Comparison of ENCODE assay signal across 8 cellular contexts in genomic region chr20:32357869-32358631, GRCh38. TPM values are rescaled to one million over a fixed set of nuclear protein-coding genes. Genes with fewer than 3 reads are reported as not detected.
DNase-seq lines count a peak whose midpoint lies in the region; ATAC-seq and TF ChIP-seq lines count a peak whose summit lies in the region.

Gene ASXL1 (plus strand): TSS chr20:32358331. CDS start chr20:32358776, 445 bp downstream.

- peak; percentile 97 for DNase-seq in EH (ENCODE audit: low read depth)
- peak; percentile 93 for DNase-seq in GOT3 (lab: John Stamatoyannopoulos, UW)
- DNase-seq in LoVo (ENCODE audit: low spot score), result peak; percentile 95
- DNase-seq in RWPE2 (ENCODE audit: low spot score), result peak; percentile 100
- DNase-seq in activated T-helper 2 cell treated with anti-CD3 and anti-CD28 coated beads, Interferon-gamma antibody, Interleukin-2, Interleukin-4, amounts not matched to agents 10 μg/mL and 5 μg/mL and 100 μg/mL, durations not matched to agents 14 hours and 24 hours and 36 hours (ENCODE audit: low spot score), result peak; percentile 96
- peak; percentile 92 for DNase-seq in fibroblast of mammary gland (ENCODE audit: low read depth)
- peak; percentile 84 for DNase-seq in natural killer cell
- DNase-seq in stimulated activated naive CD4-positive, alpha-beta T cell treated with Interleukin-2 at 50 U/mL for 16 hours (lab: John Stamatoyannopoulos, UW), result peak; percentile 95

- H3K4me3 ChIP-seq in RWPE2 (ENCODE audit: severe bottlenecking), result peak within 1 kb of the TSS; percentile 96
- peak within 1 kb of the TSS; percentile 64 for H3K4me3 ChIP-seq in fibroblast of mammary gland (ENCODE audit: control insufficient read depth, low read depth, low read length)

- peak within 1 kb of the TSS; percentile 99 for H3K4me3 Mint-ChIP-seq in activated T-helper 2 cell treated with anti-CD3 and anti-CD28 coated beads, Interferon-gamma antibody, Interleukin-2, Interleukin-4, amounts not matched to agents 10 μg/mL and 5 μg/mL and 100 μg/mL, durations not matched to agents 14 hours and 24 hours and 36 hours (ENCODE audit: low read depth)
- peak within 1 kb of the TSS; percentile 97 for H3K4me3 Mint-ChIP-seq in natural killer cell

- H3K4me1 Mint-ChIP-seq in activated T-helper 2 cell treated with anti-CD3 and anti-CD28 coated beads, Interferon-gamma antibody, Interleukin-2, Interleukin-4, amounts not matched to agents 10 μg/mL and 5 μg/mL and 100 μg/mL, durations not matched to agents 14 hours and 24 hours and 36 hours (ENCODE audit: low read depth), result peaks cover 59% of the 10 kb centered on the region
- H3K4me1 Mint-ChIP-seq in natural killer cell, result peaks cover 29 to 46% of the 10 kb centered on the region in 2 donors

- H3K27me3 ChIP-seq in RWPE2 (ENCODE audit: insufficient read depth, poor library complexity, severe bottlenecking), result no peaks in the 10 kb centered on the region

- peak within 1 kb of the TSS; percentile 100 for H3K27ac Mint-ChIP-seq in activated T-helper 2 cell treated with anti-CD3 and anti-CD28 coated beads, Interferon-gamma antibody, Interleukin-2, Interleukin-4, amounts not matched to agents 10 μg/mL and 5 μg/mL and 100 μg/mL, durations not matched to agents 14 hours and 24 hours and 36 hours
- H3K27ac Mint-ChIP-seq in natural killer cell, result peak within 1 kb of the TSS; percentile 94 to 95

- ATAC-seq in RWPE2 (ENCODE audit: low read depth), result peak; percentile 92
- ATAC-seq in natural killer cell, result peak; percentile 91 to 98 (median 95)

- H3K9me3 ChIP-seq in RWPE2 (ENCODE audit: severe bottlenecking), result no peaks in the 10 kb centered on the region

- no peaks in the 10 kb centered on the region for H3K9me3 Mint-ChIP-seq in activated T-helper 2 cell treated with anti-CD3 and anti-CD28 coated beads, Interferon-gamma antibody, Interleukin-2, Interleukin-4, amounts not matched to agents 10 μg/mL and 5 μg/mL and 100 μg/mL, durations not matched to agents 14 hours and 24 hours and 36 hours
- no peaks in the 10 kb centered on the region for H3K9me3 Mint-ChIP-seq in natural killer cell

- H3K36me3 Mint-ChIP-seq in activated T-helper 2 cell treated with anti-CD3 and anti-CD28 coated beads, Interferon-gamma antibody, Interleukin-2, Interleukin-4, amounts not matched to agents 10 μg/mL and 5 μg/mL and 100 μg/mL, durations not matched to agents 14 hours and 24 hours and 36 hours (ENCODE audit: low read depth), result peaks cover 46% of the 10 kb centered on the region
- H3K36me3 Mint-ChIP-seq in natural killer cell, result no peaks in the 10 kb centered on the region

- peaks cover 14% of the 10 kb centered on the region for H3K36me3 ChIP-seq in RWPE2 (ENCODE audit: low read depth)

- intact Hi-C loops in activated T-helper 2 cell treated with anti-CD3 and anti-CD28 coated beads, Interferon-gamma antibody, Interleukin-2, Interleukin-4, amounts not matched to agents 10 μg/mL and 5 μg/mL and 100 μg/mL, durations not matched to agents 14 hours and 24 hours and 36 hours (cut with micrococcal nuclease), result loop anchor here (1.0 to 5.0 kb wide), 4 partner anchors 106 to 179 kb away; partner anchors contain the start of genes PLAGL2 and POFUT1
- intact Hi-C loops in natural killer cell (cut with micrococcal nuclease), result loop anchor here (1.0 to 5.0 kb wide), 2 partner anchors 129 to 151 kb away; partner anchors contain the start of genes PLAGL2 and POFUT1

- peak within 1 kb of the TSS; percentile 91 for H3K27ac ChIP-seq in RWPE2 (ENCODE audit: poor library complexity, severe bottlenecking)

- no peaks in the 10 kb centered on the region for H3K27me3 Mint-ChIP-seq in activated T-helper 2 cell treated with anti-CD3 and anti-CD28 coated beads, Interferon-gamma antibody, Interleukin-2, Interleukin-4, amounts not matched to agents 10 μg/mL and 5 μg/mL and 100 μg/mL, durations not matched to agents 14 hours and 24 hours and 36 hours (ENCODE audit: low read depth)
- H3K27me3 Mint-ChIP-seq in natural killer cell (ENCODE audit: low read depth in 2 of 2), result no peaks in the 10 kb centered on the region

- TF ChIP-seq CTCF in RWPE2 (IDR thresholded peaks at IDR 0.05; ENCODE audit: poor library complexity, severe bottlenecking), result no peak
- no peak for TF ChIP-seq CTCF in fibroblast of mammary gland (conservative IDR thresholded peaks at IDR 0.05; ENCODE audit: control insufficient read depth, insufficient read depth, low read depth, low read length)
- no peak for TF ChIP-seq CTCF in natural killer cell (IDR thresholded peaks at IDR 0.05)

- peaks cover 23% of the 10 kb centered on the region for H3K4me1 ChIP-seq in RWPE2 (ENCODE audit: insufficient read depth, poor library complexity, severe bottlenecking)

RNA-seq across cellular contexts. Expression of gene ASXL1, which starts in this region (rescaled TPM):
- 141 and 145 TPM in 2 replicates for total RNA-seq in activated T-helper 2 cell treated with anti-CD3 and anti-CD28 coated beads, Interferon-gamma antibody, Interleukin-2, Interleukin-4, amounts not matched to agents 10 μg/mL and 5 μg/mL and 100 μg/mL, durations not matched to agents 14 hours and 24 hours and 36 hours
- 100 to 1,000 TPM; 106 to 125 (median 108) TPM for total RNA-seq in natural killer cell

Comparison
In these comparisons a context has a peak if more than half of its experiments do, and no peak if none do; other contexts are left out.
1. Peak in every context shown above with its lines: DNase-seq, ATAC-seq, H3K4me3 ChIP-seq and H3K27ac ChIP-seq.